Comparison of ENCODE assay signal across 18 cellular contexts in genomic region chr6:24415753-24416152, GRCh38. TPM values are rescaled to one million over a fixed set of nuclear protein-coding genes. Genes with fewer than 3 reads are reported as not detected.
DNase-seq lines count a peak whose midpoint lies in the region; ATAC-seq lines count a peak whose summit lies in the region.
"Had no signal": no experiment of that assay in that cellular context is flagged by ENCODE, and none has a peak within 500 bp of the region (broad histone marks: within the 10 kb centered on the region; RNA-seq: fewer than 3 reads in every experiment).

No MANE protein-coding gene starts in this region.

- DNase-seq in 8988T (no peak), NOMO-1 treated with dmso at 0.1 percent for 144 hours (lab: John Stamatoyannopoulos, UW; ENCODE audit: unreplicated experiment) (no peak), HuH-7.5 (ENCODE audit: low spot score) (no peak)
- DNase-seq in activated naive CD4-positive, alpha-beta T cell treated with anti-CD3 and anti-CD28 coated beads, Interleukin-2, amount 50 U/mL, for 72 hours (ENCODE audit: low spot score in 2 of 2) = no peak
- DNase-seq: activated CD4-positive, alpha-beta memory T cell treated with anti-CD3 and anti-CD28 coated beads for 36 hours; activated T-cell treated with anti-CD3 and anti-CD28 coated beads, Interleukin-2, amount 50 U/mL, for 48 hours; CD4-positive, alpha-beta memory T cell; dorsolateral prefrontal cortex; NCI-H1048; pancreas; RPMI8226; stimulated activated CD4-positive, alpha-beta T cell treated with anti-CD3 and anti-CD28 coated beads, Interleukin-2, amount 100 ng/mL, for 48 hours; SW 1271 had no signal

- no peaks in the 10 kb centered on the region for H3K9me3 Mint-ChIP-seq in activated naive CD4-positive, alpha-beta T cell treated with anti-CD3 and anti-CD28 coated beads, Interleukin-2, amount 50 U/mL, for 72 hours
- H3K9me3 Mint-ChIP-seq: activated CD4-positive, alpha-beta memory T cell treated with anti-CD3 and anti-CD28 coated beads for 36 hours; CD4-positive, alpha-beta memory T cell had no signal

- H3K36me3 Mint-ChIP-seq in activated naive CD4-positive, alpha-beta T cell treated with anti-CD3 and anti-CD28 coated beads, Interleukin-2, amount 50 U/mL, for 72 hours = peaks cover 0 to 6% of the 10 kb centered on the region in 2 donors

- no peak overlapping the region for H3K27ac Mint-ChIP-seq in activated naive CD4-positive, alpha-beta T cell treated with anti-CD3 and anti-CD28 coated beads, Interleukin-2, amount 50 U/mL, for 72 hours
- H3K27ac Mint-ChIP-seq: activated CD4-positive, alpha-beta memory T cell treated with anti-CD3 and anti-CD28 coated beads for 36 hours; CD4-positive, alpha-beta memory T cell had no signal

- ATAC-seq in GM18519 (IDR thresholded peaks at IDR 0.05; ENCODE audit: low FRiP score, unreplicated experiment) (peak; percentile 82), GM21367 (IDR thresholded peaks at IDR 0.05; ENCODE audit: unreplicated experiment) (peak; percentile 69), HG02798 (IDR thresholded peaks at IDR 0.05; ENCODE audit: poor library complexity, unreplicated experiment) (peak; percentile 76), HG03460 (IDR thresholded peaks at IDR 0.05; ENCODE audit: unreplicated experiment) (peak; percentile 86)
- ATAC-seq in activated naive CD4-positive, alpha-beta T cell treated with anti-CD3 and anti-CD28 coated beads, Interleukin-2, amount 50 U/mL, for 72 hours = no peak
- ATAC-seq: esophagus mucosa, pancreas had no signal

RNA-seq across cellular contexts. Expression of gene MRS2, which starts 13.0 kb away (rescaled TPM):
- 10 to 100 TPM; 15.1 to 28.5 TPM for total RNA-seq in activated naive CD4-positive, alpha-beta T cell treated with anti-CD3 and anti-CD28 coated beads, Interleukin-2, amount 50 U/mL, for 72 hours

RNA-seq across cellular contexts. Expression of gene DCDC2, which starts 57.9 kb away (rescaled TPM):
- under 1 TPM; 0.08 to 0.18 TPM for total RNA-seq in activated naive CD4-positive, alpha-beta T cell treated with anti-CD3 and anti-CD28 coated beads, Interleukin-2, amount 50 U/mL, for 72 hours
- total RNA-seq: esophagus mucosa had no signal

Comparison
In these comparisons a context has a peak if more than half of its experiments do, and no peak if none do; other contexts are left out.
1. ATAC-seq: peak in GM18519 (single experiment), GM21367 (single experiment), HG02798 (single experiment) and HG03460 (single experiment); none in activated naive CD4-positive, alpha-beta T cell treated with anti-CD3 and anti-CD28 coated beads, Interleukin-2, amount 50 U/mL, for 72 hours (0 of 2).